ENCODE assay signal across 19 cellular contexts in the genomic region with DNA sequence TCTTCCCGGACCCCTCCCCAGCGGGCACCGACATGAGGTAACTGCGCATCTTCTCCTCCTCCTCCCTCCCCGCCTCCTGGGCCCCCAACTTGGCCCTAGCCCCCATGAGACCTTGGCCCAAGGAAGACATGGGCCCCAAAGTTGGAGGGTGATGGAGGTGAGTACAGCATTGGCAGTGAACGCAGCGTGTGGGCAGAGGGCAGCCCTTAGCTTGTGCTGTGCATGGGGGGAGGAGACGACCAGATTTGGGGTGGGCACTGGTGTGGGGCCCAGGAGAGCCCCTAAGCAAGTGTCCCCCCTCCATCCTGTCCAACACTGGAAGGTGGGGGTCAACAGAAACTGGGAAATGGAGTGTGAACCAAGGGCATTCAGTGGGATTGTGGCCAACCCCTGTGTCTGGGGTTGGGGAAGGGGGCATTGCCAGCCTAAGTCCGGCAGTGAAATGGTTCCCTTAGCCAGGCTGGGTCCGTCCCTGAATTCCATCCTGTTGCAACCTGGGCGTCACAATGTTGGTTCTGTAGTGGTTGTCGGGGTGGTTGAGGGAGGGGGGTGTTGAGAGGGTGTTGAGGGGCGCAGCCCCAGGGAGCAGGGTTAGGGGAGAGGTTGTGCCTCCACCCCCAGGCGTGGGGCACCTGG. TPM values are rescaled to one million over a fixed set of nuclear protein-coding genes. Genes with fewer than 3 reads are reported as not detected.
DNase-seq lines count a peak whose midpoint lies in the region; ATAC-seq, FAIRE-seq and TF ChIP-seq lines count a peak whose summit lies in the region.
"Had no signal": no experiment of that assay in that cellular context is flagged by ENCODE, and none has a peak within 500 bp of the region (broad histone marks: within the 10 kb centered on the region; RNA-seq: fewer than 3 reads in every experiment).

No MANE protein-coding gene starts in this region.

- H3K79me2 ChIP-seq in astrocyte (ENCODE audit: insufficient read depth, low read length) = no peaks in the 10 kb centered on the region
- H3K79me2 ChIP-seq: hepatocyte had no signal

- H3K9me3 ChIP-seq in astrocyte (ENCODE audit: insufficient read depth, low read depth, low read length) (peaks cover 5% of the 10 kb centered on the region), muscle layer of duodenum (ENCODE audit: control insufficient read depth in 1 of 2, low read length in 2 of 2) (no peaks in the 10 kb centered on the region)
- H3K9me3 ChIP-seq: suprapubic skin had no signal

- intact Hi-C loops in natural killer cell (cut with micrococcal nuclease) (loop anchor here (10.0 kb wide), 1 partner anchor 308 kb away; no protein-coding TSS in a partner anchor), Right ventricle myocardium inferior (cut with DNase I) (no loop called here)

- peaks cover 37% of the 10 kb centered on the region for H3K36me3 ChIP-seq in astrocyte (ENCODE audit: insufficient read depth, low read length)
- H3K36me3 ChIP-seq in muscle layer of duodenum (ENCODE audit: control insufficient read depth in 1 of 2, insufficient read depth in 2 of 2, low read length in 2 of 2) = peaks cover 24 to 47% of the 10 kb centered on the region in 2 donors

- H3K9ac ChIP-seq in astrocyte (ENCODE audit: low read length) = no peak overlapping the region

- H4K20me1 ChIP-seq in astrocyte (ENCODE audit: insufficient read depth, low read length) = peaks cover 19% of the 10 kb centered on the region

- H3K4me3 ChIP-seq in astrocyte (ENCODE audit: insufficient read depth, low read depth, low read length) (no peak overlapping the region), muscle layer of duodenum (ENCODE audit: low read depth in 1 of 2, low read length in 2 of 2) (no peak overlapping the region)
- H3K4me3 ChIP-seq: hepatocyte, suprapubic skin had no signal

- H3K27ac Mint-ChIP-seq in natural killer cell treated with Interleukin-12 subunit alpha and Interleukin-12 subunit beta and Interleukin-15 and Interleukin-18, amount 100 ng/mL, for 72 hours = no peak overlapping the region
- H3K27ac Mint-ChIP-seq in natural killer cell = peak overlapping the region in 1 of 2 donors; percentile 42
- no peak overlapping the region for H3K27ac Mint-ChIP-seq in astrocyte (ENCODE audit: unreplicated experiment)
- H3K27ac Mint-ChIP-seq: memory B cell had no signal

- no peak overlapping the region for H3K27ac ChIP-seq in astrocyte (ENCODE audit: low read depth, low read length)
- peak overlapping the region; percentile 16 for H3K27ac ChIP-seq in muscle layer of duodenum (ENCODE audit: low read length)
- H3K27ac ChIP-seq: hepatocyte, HL-60, suprapubic skin had no signal

- no peak for TF ChIP-seq CTCF in natural killer cell (IDR thresholded peaks at IDR 0.05)
- no peak for TF ChIP-seq CTCF in astrocyte (IDR thresholded peaks at IDR 0.05; ENCODE audit: insufficient read depth, low read depth, low read length)

- no peak for ATAC-seq in natural killer cell treated with Interleukin-12 subunit alpha and Interleukin-12 subunit beta and Interleukin-15 and Interleukin-18, amount 100 ng/mL, for 72 hours
- ATAC-seq in natural killer cell (no peak), HG03432 (IDR thresholded peaks at IDR 0.05; ENCODE audit: unreplicated experiment) (no peak), Right ventricle myocardium inferior (no peak)
- ATAC-seq: naive thymus-derived CD8-positive, alpha-beta T cell; SK-N-SH treated with all-trans-retinoic acid at 6 μM for 48 hours had no signal

- peak; percentile 45 for DNase-seq in natural killer cell treated with Interleukin-12 subunit alpha and Interleukin-12 subunit beta and Interleukin-15 and Interleukin-18, amount 100 ng/mL, for 72 hours (ENCODE audit: low spot score)
- DNase-seq in natural killer cell (no peak), astrocyte (ENCODE audit: low read depth) (no peak), germinal center (ENCODE audit: low spot score) (no peak), Right ventricle myocardium inferior (ENCODE audit: missing footprints) (no peak)
- DNase-seq: activated CD4-positive, alpha-beta T cell treated with anti-CD3 and anti-CD28 coated beads for 1 hour; AML-193; anterior cingulate cortex; effector memory CD4-positive, alpha-beta T cell; naive thymus-derived CD8-positive, alpha-beta T cell; NCI-H1930 had no signal

- no peaks in the 10 kb centered on the region for H3K9me3 Mint-ChIP-seq in natural killer cell treated with Interleukin-12 subunit alpha and Interleukin-12 subunit beta and Interleukin-15 and Interleukin-18, amount 100 ng/mL, for 72 hours
- H3K9me3 Mint-ChIP-seq in natural killer cell = no peaks in the 10 kb centered on the region
- peaks cover 2% of the 10 kb centered on the region for H3K9me3 Mint-ChIP-seq in astrocyte (ENCODE audit: unreplicated experiment)

- no peak overlapping the region for H3K4me3 Mint-ChIP-seq in natural killer cell treated with Interleukin-12 subunit alpha and Interleukin-12 subunit beta and Interleukin-15 and Interleukin-18, amount 100 ng/mL, for 72 hours
- no peak overlapping the region for H3K4me3 Mint-ChIP-seq in natural killer cell
- no peak overlapping the region for H3K4me3 Mint-ChIP-seq in astrocyte (ENCODE audit: unreplicated experiment)
- H3K4me3 Mint-ChIP-seq: memory B cell had no signal

- FAIRE-seq in astrocyte (lab: Jason Lieb, UNC) = no peak

- H3K27me3 ChIP-seq in astrocyte (ENCODE audit: insufficient read depth, low read length) (no peaks in the 10 kb centered on the region), muscle layer of duodenum (ENCODE audit: low read depth, low read length) (no peaks in the 10 kb centered on the region)
- H3K27me3 ChIP-seq: hepatocyte, suprapubic skin had no signal

- H3K36me3 Mint-ChIP-seq in natural killer cell treated with Interleukin-12 subunit alpha and Interleukin-12 subunit beta and Interleukin-15 and Interleukin-18, amount 100 ng/mL, for 72 hours = peaks cover 5% of the 10 kb centered on the region
- H3K36me3 Mint-ChIP-seq in natural killer cell = no peaks in the 10 kb centered on the region
- peaks cover 38% of the 10 kb centered on the region for H3K36me3 Mint-ChIP-seq in astrocyte (ENCODE audit: low read depth, unreplicated experiment)

- peaks cover 18% of the 10 kb centered on the region for H3K4me1 ChIP-seq in astrocyte (ENCODE audit: insufficient read depth, low read length)
- no peaks in the 10 kb centered on the region for H3K4me1 ChIP-seq in muscle layer of duodenum (ENCODE audit: control insufficient read depth in 1 of 2, insufficient read depth in 2 of 2, low read length in 2 of 2)

- H2AFZ ChIP-seq in astrocyte (ENCODE audit: low read depth, low read length) = no peak overlapping the region
- H2AFZ ChIP-seq: hepatocyte had no signal

- H3K4me2 ChIP-seq in astrocyte (ENCODE audit: low read length) = peak overlapping the region; percentile 20
- H3K4me2 ChIP-seq: hepatocyte had no signal

- H3K27me3 Mint-ChIP-seq in natural killer cell treated with Interleukin-12 subunit alpha and Interleukin-12 subunit beta and Interleukin-15 and Interleukin-18, amount 100 ng/mL, for 72 hours = no peaks in the 10 kb centered on the region
- H3K27me3 Mint-ChIP-seq in natural killer cell (ENCODE audit: low read depth in 2 of 2) (no peaks in the 10 kb centered on the region), astrocyte (ENCODE audit: low read depth, unreplicated experiment) (no peaks in the 10 kb centered on the region)
- H3K27me3 Mint-ChIP-seq: IgD-negative memory B cell; memory B cell; naive thymus-derived CD8-positive, alpha-beta T cell had no signal

- H3K4me1 Mint-ChIP-seq in natural killer cell treated with Interleukin-12 subunit alpha and Interleukin-12 subunit beta and Interleukin-15 and Interleukin-18, amount 100 ng/mL, for 72 hours (ENCODE audit: low read depth in 2 of 2) = peaks cover 7 to 11% of the 10 kb centered on the region in 2 donors
- peaks cover 0 to 17% of the 10 kb centered on the region in 2 donors for H3K4me1 Mint-ChIP-seq in natural killer cell
- peaks cover 18% of the 10 kb centered on the region for H3K4me1 Mint-ChIP-seq in astrocyte (ENCODE audit: low read depth, unreplicated experiment)

RNA-seq across cellular contexts. Expression of a gene that starts 23.5 kb away (rescaled TPM):
- total RNA-seq in natural killer cell treated with Interleukin-12 subunit alpha and Interleukin-12 subunit beta and Interleukin-15 and Interleukin-18, amount 100 ng/mL, for 72 hours = 10 to 100 TPM in 1 of 2 donors, 1 to 10 TPM in 1; 6.6 to 13.9 TPM
- 10 to 100 TPM in 2 of 3 donors, 1 to 10 TPM in 1; 9.9 to 19.5 (median 10.2) TPM for total RNA-seq in natural killer cell
- total RNA-seq in astrocyte = 79.3 and 82.9 TPM in 2 replicates
- 16.8 TPM for total RNA-seq in Right ventricle myocardium inferior

RNA-seq across cellular contexts. Expression of a gene that starts 49.8 kb away (rescaled TPM):
- 10 to 100 TPM; 28.7 to 41.7 TPM for total RNA-seq in natural killer cell treated with Interleukin-12 subunit alpha and Interleukin-12 subunit beta and Interleukin-15 and Interleukin-18, amount 100 ng/mL, for 72 hours
- 10 to 100 TPM; 31.8 to 46.7 (median 39.6) TPM for total RNA-seq in natural killer cell
- total RNA-seq in astrocyte = 26.0 and 29.4 TPM in 2 replicates
- 37.4 TPM for total RNA-seq in Right ventricle myocardium inferior

RNA-seq across cellular contexts. Expression of a gene that starts 50.0 kb away (rescaled TPM):
- 10 to 100 TPM in 1 of 2 donors, 1 to 10 TPM in 1; 9.0 to 10.3 TPM for total RNA-seq in natural killer cell treated with Interleukin-12 subunit alpha and Interleukin-12 subunit beta and Interleukin-15 and Interleukin-18, amount 100 ng/mL, for 72 hours
- 10 to 100 TPM in 2 of 3 donors, 1 to 10 TPM in 1; 8.7 to 11.1 (median 11.0) TPM for total RNA-seq in natural killer cell
- 19.0 and 19.7 TPM in 2 replicates for total RNA-seq in astrocyte
- total RNA-seq in Right ventricle myocardium inferior = 12.6 TPM
